Comparison of ENCODE assay signal across 1 cellular context in genomic region chrX:16718824-16719333, GRCh38.
TF ChIP-seq lines count a peak whose summit lies in the region.

No MANE protein-coding gene starts in this region.

TF ChIP-seq in IMR-90, 13 proteins besides CTCF, POLR2A, EP300 and RAD21 (continued from another document):
- TF ChIP-seq ELK1 (IDR thresholded peaks at IDR 0.05; ENCODE audit: borderline replicate concordance, low read depth, low read length): no peak
